Comparison of ENCODE assay signal across 10 cellular contexts in genomic region chr1:73839922-73840321, GRCh38.
A peak's percentile ranks its signal among the peaks of the same experiment; 100 is the strongest.
DNase-seq lines count a peak whose midpoint lies in the region; ATAC-seq and TF ChIP-seq lines count a peak whose summit lies in the region.
"Had no signal": no experiment of that assay in that cellular context is flagged by ENCODE, and none has a peak within 500 bp of the region (broad histone marks: within the 10 kb centered on the region; RNA-seq: fewer than 3 reads in every experiment).

No MANE protein-coding gene starts in this region.

- intact Hi-C loops in OCI-LY7 (cut with micrococcal nuclease; ENCODE audit: unreplicated experiment) = loop anchor here (5.0 to 10.0 kb wide), 2 partner anchors 157 to 855 kb away; no protein-coding TSS in a partner anchor

- no peaks in the 10 kb centered on the region for H3K79me2 ChIP-seq in OCI-LY7 (ENCODE audit: insufficient read depth, low read depth, low read length)

- H3K4me2 ChIP-seq in OCI-LY7 (ENCODE audit: low read length) = no peak overlapping the region

- CTCF ChIA-PET in OCI-LY7 (lab: Charles Lee; ENCODE audit: unreplicated experiment) = no interaction called here

- H3K4me1 ChIP-seq in OCI-LY7 (ENCODE audit: insufficient read depth, low read length, poor library complexity, severe bottlenecking) = no peaks in the 10 kb centered on the region

- DNase-seq in ACHN (peak; percentile 25), GM10266 (ENCODE audit: extremely low spot score) (no peak), OCI-LY7 (ENCODE audit: low spot score) (peak; percentile 12), fibroblast of pulmonary artery (ENCODE audit: low read depth) (peak; percentile 9), NCI-H128 (lab: John Stamatoyannopoulos, UW; ENCODE audit: unreplicated experiment) (no peak)
- DNase-seq: NCI-H446 treated with DMSO at 0.1 percent for 48 hours; stimulated activated CD4-positive, alpha-beta T cell treated with anti-CD3 and anti-CD28 coated beads, Interleukin-4, amount 100 ng/mL, for 4 hours had no signal

- no peaks in the 10 kb centered on the region for H3K9me2 ChIP-seq in OCI-LY7 (ENCODE audit: insufficient read depth, low read length)

- H4K20me1 ChIP-seq in OCI-LY7 (ENCODE audit: insufficient read depth, low read length) = no peaks in the 10 kb centered on the region

- no peak overlapping the region for H2AFZ ChIP-seq in OCI-LY7 (ENCODE audit: low read length)

- POLR2A ChIA-PET in OCI-LY7 (lab: Charles Lee) = no interaction called here

- H3K9me3 ChIP-seq in OCI-LY7 (ENCODE audit: low read length) = no peaks in the 10 kb centered on the region

- TF ChIP-seq CTCF in GM10266 (IDR thresholded peaks at IDR 0.05; ENCODE audit: control insufficient read depth, insufficient read depth, low read depth, missing control alignments) = peak; percentile 43
- TF ChIP-seq CTCF in OCI-LY7 (conservative IDR thresholded peaks at IDR 0.05; ENCODE audit: low read length) = peak; percentile 73
- TF ChIP-seq CTCF in fibroblast of pulmonary artery (IDR thresholded peaks at IDR 0.05; ENCODE audit: low read length, missing control alignments) = peak; percentile 22

- in situ Hi-C loops in ACHN (cut with HindIII; ENCODE audit: low pct_ligation_motif_present, low pct_unique_long_range_greater_than_20kb, low sequenced_read_pairs) = no loop called here

- no TSS peak for BruUV-seq in OCI-LY7 (replicated peaks; lab: Mats Ljungman, UMichigan)

- no peak overlapping the region for H3K27ac ChIP-seq in OCI-LY7 (ENCODE audit: low read depth, low read length, poor library complexity, severe bottlenecking)

- no peak for ATAC-seq in GM19328 (IDR thresholded peaks at IDR 0.05; ENCODE audit: unreplicated experiment)
- ATAC-seq in HG03342 (IDR thresholded peaks at IDR 0.05; ENCODE audit: unreplicated experiment) = no peak
- no peak for ATAC-seq in HG03108 (IDR thresholded peaks at IDR 0.05; ENCODE audit: unreplicated experiment)

- H3K4me3 ChIP-seq in OCI-LY7 (ENCODE audit: low read depth, low read length, poor library complexity, severe bottlenecking) = no peak overlapping the region
- no peak overlapping the region for H3K4me3 ChIP-seq in fibroblast of pulmonary artery (replicated peaks; ENCODE audit: low read depth, low read length)

- H3K36me3 ChIP-seq in OCI-LY7 (ENCODE audit: insufficient read depth, low read length) = no peaks in the 10 kb centered on the region

Comparison
In these comparisons a context has a peak if more than half of its experiments do, and no peak if none do; other contexts are left out.
1. DNase-seq: peak in ACHN (single experiment), OCI-LY7 (single experiment) and fibroblast of pulmonary artery (single experiment); none in GM10266 (single experiment) and NCI-H128 (single experiment).
2. CTCF ChIP-seq: peak in every context shown above with its lines; median percentile 73 in OCI-LY7; 43 in GM10266; 22 in fibroblast of pulmonary artery.